Comparison of ENCODE assay signal across 7 cellular contexts in the genomic region with DNA sequence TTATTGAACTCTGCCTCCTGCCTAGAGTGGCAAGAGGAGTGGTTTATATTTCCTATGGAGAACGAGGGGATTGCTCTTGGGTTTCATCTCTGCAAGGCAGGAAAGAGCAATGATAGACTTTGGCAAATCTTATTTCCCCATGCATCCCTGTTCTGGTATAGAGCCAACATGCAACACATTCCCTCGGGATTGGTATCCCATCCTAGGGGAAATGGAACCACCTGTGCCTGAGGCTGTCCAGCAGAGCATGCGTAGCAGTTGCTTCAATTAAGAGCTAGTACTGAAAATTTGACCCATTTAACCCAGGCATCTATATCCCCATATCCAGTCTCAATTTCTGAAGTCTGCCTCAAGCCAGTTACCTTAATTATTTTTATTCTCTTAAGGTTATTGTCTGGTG.
"Had no signal": no experiment of that assay in that cellular context is flagged by ENCODE, and none has a peak within 500 bp of the region (broad histone marks: within the 10 kb centered on the region; RNA-seq: fewer than 3 reads in every experiment).

No MANE protein-coding gene starts in this region.

- ATAC-seq: HepG2, K562 had no signal

- H3K27ac ChIP-seq: HL-60 had no signal

- H3K4me3 ChIP-seq: K562 had no signal

- FAIRE-seq: HepG2, HTR-8/SVneo, K562 had no signal

- DNase-seq: IMR-90, KBM-7, KG1 had no signal
